Comparison of ENCODE assay signal across 8 cellular contexts in genomic region chr6:79672631-79673065, GRCh38. TPM values are rescaled to one million over a fixed set of nuclear protein-coding genes. Genes with fewer than 3 reads are reported as not detected.
A peak's percentile ranks its signal among the peaks of the same experiment; 100 is the strongest.
DNase-seq lines count a peak whose midpoint lies in the region; ATAC-seq lines count a peak whose summit lies in the region.

No MANE protein-coding gene starts in this region.

- H3K9me3 Mint-ChIP-seq in activated naive CD8-positive, alpha-beta T cell treated with anti-CD3 and anti-CD28 coated beads, Interleukin-2, amount 10 ng/mL, durations not matched to agents 7 days and 5 days: no peaks in the 10 kb centered on the region
- no peaks in the 10 kb centered on the region for H3K9me3 Mint-ChIP-seq in activated T-helper 1 cell treated with anti-CD3 and anti-CD28 coated beads, Interleukin-12 subunit alpha, Interleukin-12 subunit beta, Interleukin-2, Interleukin-4 antibody, amounts not matched to agents 30 ng/mL and 10 ng/mL and 1 ng/mL, durations not matched to agents 14 hours and 24 hours and 36 hours

- peaks cover 19% of the 10 kb centered on the region for H3K4me1 Mint-ChIP-seq in activated naive CD8-positive, alpha-beta T cell treated with anti-CD3 and anti-CD28 coated beads, Interleukin-2, amount 10 ng/mL, durations not matched to agents 7 days and 5 days
- peaks cover 23% of the 10 kb centered on the region for H3K4me1 Mint-ChIP-seq in activated T-helper 1 cell treated with anti-CD3 and anti-CD28 coated beads, Interleukin-12 subunit alpha, Interleukin-12 subunit beta, Interleukin-2, Interleukin-4 antibody, amounts not matched to agents 30 ng/mL and 10 ng/mL and 1 ng/mL, durations not matched to agents 14 hours and 24 hours and 36 hours (ENCODE audit: low read depth)

- H3K27ac Mint-ChIP-seq in activated naive CD8-positive, alpha-beta T cell treated with anti-CD3 and anti-CD28 coated beads, Interleukin-2, amount 10 ng/mL, durations not matched to agents 7 days and 5 days: peak overlapping the region; percentile 87
- H3K27ac Mint-ChIP-seq in activated T-helper 1 cell treated with anti-CD3 and anti-CD28 coated beads, Interleukin-12 subunit alpha, Interleukin-12 subunit beta, Interleukin-2, Interleukin-4 antibody, amounts not matched to agents 30 ng/mL and 10 ng/mL and 1 ng/mL, durations not matched to agents 14 hours and 24 hours and 36 hours: no peak overlapping the region

- DNase-seq in EH (ENCODE audit: low read depth) (peak; percentile 24), HT1080 (ENCODE audit: low read depth) (peak; percentile 23), left lobe of liver (ENCODE audit: low spot score) (no peak), AML-193 (lab: John Stamatoyannopoulos, UW) (no peak), C1 segment of cervical spinal cord (lab: John Stamatoyannopoulos, UW) (no peak)
- DNase-seq in activated naive CD8-positive, alpha-beta T cell treated with anti-CD3 and anti-CD28 coated beads, Interleukin-2, amount 10 ng/mL, durations not matched to agents 7 days and 5 days: no peak
- no peak for DNase-seq in stimulated activated CD4-positive, alpha-beta T cell treated with anti-CD3 and anti-CD28 coated beads, Interleukin-4, amount 100 ng/mL, for 24 hours
- DNase-seq in activated T-helper 1 cell treated with anti-CD3 and anti-CD28 coated beads, Interleukin-12 subunit alpha, Interleukin-12 subunit beta, Interleukin-2, Interleukin-4 antibody, amounts not matched to agents 30 ng/mL and 10 ng/mL and 1 ng/mL, durations not matched to agents 14 hours and 24 hours and 36 hours (ENCODE audit: low spot score): no peak

- no peak overlapping the region for H3K4me3 Mint-ChIP-seq in activated naive CD8-positive, alpha-beta T cell treated with anti-CD3 and anti-CD28 coated beads, Interleukin-2, amount 10 ng/mL, durations not matched to agents 7 days and 5 days
- H3K4me3 Mint-ChIP-seq in activated T-helper 1 cell treated with anti-CD3 and anti-CD28 coated beads, Interleukin-12 subunit alpha, Interleukin-12 subunit beta, Interleukin-2, Interleukin-4 antibody, amounts not matched to agents 30 ng/mL and 10 ng/mL and 1 ng/mL, durations not matched to agents 14 hours and 24 hours and 36 hours: no peak overlapping the region

- POLR2A ChIA-PET in activated naive CD8-positive, alpha-beta T cell treated with anti-CD3 and anti-CD28 coated beads, Interleukin-2, amount 10 ng/mL, durations not matched to agents 7 days and 5 days (lab: Charles Lee): interaction anchor here (1.2 kb wide), 1 partner anchor 18 kb away, joined by 3 read pairs; no protein-coding TSS in a partner anchor

- intact Hi-C loops in activated T-helper 1 cell treated with anti-CD3 and anti-CD28 coated beads, Interleukin-12 subunit alpha, Interleukin-12 subunit beta, Interleukin-2, Interleukin-4 antibody, amounts not matched to agents 30 ng/mL and 10 ng/mL and 1 ng/mL, durations not matched to agents 14 hours and 24 hours and 36 hours (cut with micrococcal nuclease): loop anchor here (2.0 to 5.0 kb wide), 2 partner anchors 102 to 440 kb away; partner anchors contain the start of gene HMGN3

- no peak for ATAC-seq in activated naive CD8-positive, alpha-beta T cell treated with anti-CD3 and anti-CD28 coated beads, Interleukin-2, amount 10 ng/mL, durations not matched to agents 7 days and 5 days (ENCODE audit: low read depth)
- ATAC-seq in left lobe of liver: peak; percentile 30

- H3K36me3 Mint-ChIP-seq in activated naive CD8-positive, alpha-beta T cell treated with anti-CD3 and anti-CD28 coated beads, Interleukin-2, amount 10 ng/mL, durations not matched to agents 7 days and 5 days: peaks cover 2% of the 10 kb centered on the region
- peaks cover 1% of the 10 kb centered on the region for H3K36me3 Mint-ChIP-seq in activated T-helper 1 cell treated with anti-CD3 and anti-CD28 coated beads, Interleukin-12 subunit alpha, Interleukin-12 subunit beta, Interleukin-2, Interleukin-4 antibody, amounts not matched to agents 30 ng/mL and 10 ng/mL and 1 ng/mL, durations not matched to agents 14 hours and 24 hours and 36 hours (ENCODE audit: low read depth)

- H3K27me3 Mint-ChIP-seq in activated naive CD8-positive, alpha-beta T cell treated with anti-CD3 and anti-CD28 coated beads, Interleukin-2, amount 10 ng/mL, durations not matched to agents 7 days and 5 days: no peaks in the 10 kb centered on the region
- peaks cover 2% of the 10 kb centered on the region for H3K27me3 Mint-ChIP-seq in activated T-helper 1 cell treated with anti-CD3 and anti-CD28 coated beads, Interleukin-12 subunit alpha, Interleukin-12 subunit beta, Interleukin-2, Interleukin-4 antibody, amounts not matched to agents 30 ng/mL and 10 ng/mL and 1 ng/mL, durations not matched to agents 14 hours and 24 hours and 36 hours (ENCODE audit: insufficient read depth)

RNA-seq across cellular contexts. Expression of gene SH3BGRL2, which starts 41.5 kb away (rescaled TPM):
- total RNA-seq in HT1080 (2014; rRNA removed; shearing (Covaris generic)): 4.8 and 6.3 TPM in 2 replicates
- polyA plus RNA-seq in HT1080 (2015; cell fraction: cytosol; rRNA removed): 10.8 and 14.0 TPM in 2 replicates
- 6.1 and 7.2 TPM in 2 replicates for polyA plus RNA-seq in HT1080 (2015; cell fraction: nucleus; rRNA removed)
- 1 to 10 TPM in 1 of 2 experiments, under 1 TPM in 1; 0.89 to 1.2 TPM for total RNA-seq in activated naive CD8-positive, alpha-beta T cell treated with anti-CD3 and anti-CD28 coated beads, Interleukin-2, amount 10 ng/mL, durations not matched to agents 7 days and 5 days
- total RNA-seq in left lobe of liver: 30.3 TPM
- total RNA-seq in activated T-helper 1 cell treated with anti-CD3 and anti-CD28 coated beads, Interleukin-12 subunit alpha, Interleukin-12 subunit beta, Interleukin-2, Interleukin-4 antibody, amounts not matched to agents 30 ng/mL and 10 ng/mL and 1 ng/mL, durations not matched to agents 14 hours and 24 hours and 36 hours: 0.05 and 0.13 TPM in 2 replicates

Comparison
In these comparisons a context has a peak if more than half of its experiments do, and no peak if none do; other contexts are left out.
1. DNase-seq: peak in EH (single experiment) and HT1080 (single experiment); none in activated naive CD8-positive, alpha-beta T cell treated with anti-CD3 and anti-CD28 coated beads, Interleukin-2, amount 10 ng/mL, durations not matched to agents 7 days and 5 days (single experiment), left lobe of liver (single experiment), AML-193 (0 of 2), stimulated activated CD4-positive, alpha-beta T cell treated with anti-CD3 and anti-CD28 coated beads, Interleukin-4, amount 100 ng/mL, for 24 hours (single experiment), activated T-helper 1 cell treated with anti-CD3 and anti-CD28 coated beads, Interleukin-12 subunit alpha, Interleukin-12 subunit beta, Interleukin-2, Interleukin-4 antibody, amounts not matched to agents 30 ng/mL and 10 ng/mL and 1 ng/mL, durations not matched to agents 14 hours and 24 hours and 36 hours (single experiment) and C1 segment of cervical spinal cord (0 of 14).